In the genomic region with DNA sequence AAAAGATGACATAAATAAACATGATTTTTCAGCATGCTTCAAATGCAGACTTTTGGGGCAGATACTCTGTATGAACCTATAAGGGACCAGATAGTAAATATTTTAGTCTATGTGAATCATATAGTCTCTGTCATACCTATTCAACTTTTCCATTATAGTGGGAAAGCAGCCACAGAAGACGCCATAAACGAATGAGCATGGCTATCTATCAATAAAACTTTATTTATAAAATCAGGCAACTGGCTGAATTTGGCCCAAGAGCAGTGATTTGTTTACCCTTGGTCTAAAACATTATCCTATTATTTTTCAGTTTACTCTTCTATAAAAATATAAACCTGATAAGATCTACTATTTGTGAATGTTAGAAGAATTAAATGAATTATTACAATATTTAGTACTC, we compare ENCODE assay signal across 29 cellular contexts.
"Had no signal": no experiment of that assay in that cellular context is flagged by ENCODE, and none has a peak within 500 bp of the region (broad histone marks: within the 10 kb centered on the region; RNA-seq: fewer than 3 reads in every experiment).

No MANE protein-coding gene starts in this region.

- H3K27me3 ChIP-seq: stomach, suprapubic skin, testis, thyroid gland, tibial artery, tibial nerve, transverse colon, upper lobe of left lung, upper lobe of right lung, uterus, vagina had no signal

- ATAC-seq: stimulated activated effector memory CD8-positive, alpha-beta T cell treated with anti-CD3 and anti-CD28 coated beads, Interleukin-12 subunit alpha, Interleukin-12 subunit beta, amount 100 ng/mL, for 72 hours; stimulated activated memory B cell treated with anti-CD40 and anti-IgM and Interleukin-4, amounts not matched to agents 10 μg/mL and 1 μg/mL and 100 μg/mL, for 72 hours; stimulated activated naive B cell treated with anti-CD40 and anti-IgM and Interleukin-4, amounts not matched to agents 10 μg/mL and 1 μg/mL and 100 μg/mL, for 72 hours; stimulated activated naive CD8-positive, alpha-beta T cell treated with anti-CD3 and anti-CD28 coated beads, Interleukin-15, amount 100 ng/mL, for 72 hours; stimulated activated naive CD8-positive, alpha-beta T cell treated with anti-CD3 and anti-CD28 coated beads, Interleukin-15, Interleukin-2, amounts not matched to agents 100 U/mL and 50 U/mL, for 24 hours; upper lobe of right lung had no signal

- FAIRE-seq: urothelium cell line had no signal

- H3K9me3 Mint-ChIP-seq: stimulated activated effector memory CD8-positive, alpha-beta T cell treated with anti-CD3 and anti-CD28 coated beads, Interleukin-12 subunit alpha, Interleukin-12 subunit beta, amount 100 ng/mL, for 72 hours; stimulated activated memory B cell treated with anti-CD40 and anti-IgM and Interleukin-4, amounts not matched to agents 10 μg/mL and 1 μg/mL and 100 μg/mL, for 72 hours; stimulated activated naive B cell treated with anti-CD40 and anti-IgM and Interleukin-4, amounts not matched to agents 10 μg/mL and 1 μg/mL and 100 μg/mL, for 72 hours; stimulated activated naive CD8-positive, alpha-beta T cell treated with anti-CD3 and anti-CD28 coated beads, Interleukin-15, amount 100 ng/mL, for 72 hours; stimulated activated naive CD8-positive, alpha-beta T cell treated with anti-CD3 and anti-CD28 coated beads, Interleukin-15, Interleukin-2, amounts not matched to agents 100 ng/mL and 50 ng/mL, for 24 hours; type B pancreatic cell had no signal

- H3K36me3 ChIP-seq: stomach, suprapubic skin, thoracic aorta, thyroid gland, tibial artery, tibial nerve, transverse colon, upper lobe of left lung, upper lobe of right lung, uterus, vagina had no signal

- H3K27me3 Mint-ChIP-seq: stimulated activated memory B cell treated with anti-CD40 and anti-IgM and Interleukin-4, amounts not matched to agents 10 μg/mL and 1 μg/mL and 100 μg/mL, for 72 hours; stimulated activated naive CD8-positive, alpha-beta T cell treated with anti-CD3 and anti-CD28 coated beads, Interleukin-15, amount 100 ng/mL, for 72 hours; type B pancreatic cell had no signal

- H3K27ac Mint-ChIP-seq: stimulated activated effector memory CD8-positive, alpha-beta T cell treated with anti-CD3 and anti-CD28 coated beads, Interleukin-12 subunit alpha, Interleukin-12 subunit beta, amount 100 ng/mL, for 72 hours; stimulated activated memory B cell treated with anti-CD40 and anti-IgM and Interleukin-4, amounts not matched to agents 10 μg/mL and 1 μg/mL and 100 μg/mL, for 72 hours; stimulated activated naive B cell treated with anti-CD40 and anti-IgM and Interleukin-4, amounts not matched to agents 10 μg/mL and 1 μg/mL and 100 μg/mL, for 72 hours; stimulated activated naive CD8-positive, alpha-beta T cell treated with anti-CD3 and anti-CD28 coated beads, Interleukin-15, amount 100 ng/mL, for 72 hours; stimulated activated naive CD8-positive, alpha-beta T cell treated with anti-CD3 and anti-CD28 coated beads, Interleukin-15, Interleukin-2, amounts not matched to agents 100 ng/mL and 50 ng/mL, for 24 hours; type B pancreatic cell had no signal

- H3K36me3 Mint-ChIP-seq: stimulated activated effector memory CD8-positive, alpha-beta T cell treated with anti-CD3 and anti-CD28 coated beads, Interleukin-12 subunit alpha, Interleukin-12 subunit beta, amount 100 ng/mL, for 72 hours; stimulated activated memory B cell treated with anti-CD40 and anti-IgM and Interleukin-4, amounts not matched to agents 10 μg/mL and 1 μg/mL and 100 μg/mL, for 72 hours; stimulated activated naive B cell treated with anti-CD40 and anti-IgM and Interleukin-4, amounts not matched to agents 10 μg/mL and 1 μg/mL and 100 μg/mL, for 72 hours; type B pancreatic cell had no signal

- DNase-seq: stimulated activated CD4-positive, alpha-beta T cell treated with anti-CD3 and anti-CD28 coated beads, Interleukin-2, amount 100 ng/mL, for 48 hours; stimulated activated CD4-positive, alpha-beta T cell treated with anti-CD3 and anti-CD28 coated beads, Interleukin-4, amount 100 ng/mL, for 1 hour; stimulated activated CD4-positive, alpha-beta T cell treated with anti-CD3 and anti-CD28 coated beads, Interleukin-4, amount 100 ng/mL, for 24 hours; stimulated activated CD4-positive, alpha-beta T cell treated with anti-CD3 and anti-CD28 coated beads, Interleukin-4, amount 100 ng/mL, for 4 hours; stimulated activated CD8-positive, alpha-beta memory T cell treated with anti-CD3 and anti-CD28 coated beads, Interleukin-4, amount 100 ng/mL, for 48 hours; stimulated activated naive B cell treated with anti-CD40 and anti-IgM and Interleukin-4, amounts not matched to agents 10 μg/mL and 1 μg/mL and 100 μg/mL, for 72 hours; stimulated activated naive CD4-positive, alpha-beta T cell; stimulated activated naive CD4-positive, alpha-beta T cell treated with Interleukin-2 at 50 U/mL for 16 hours; stimulated activated naive CD8-positive, alpha-beta T cell treated with anti-CD3 and anti-CD28 coated beads, Interleukin-15, amount 100 ng/mL, for 72 hours; stimulated activated naive CD8-positive, alpha-beta T cell treated with anti-CD3 and anti-CD28 coated beads, Interleukin-15, Interleukin-2, amounts not matched to agents 100 U/mL and 50 U/mL, for 24 hours; stomach; substantia nigra; testis; thyroid gland; tibial artery; transverse colon; trophoblast cell; upper lobe of left lung; upper lobe of right lung; uterus had no signal

- H3K27ac ChIP-seq: stomach, suprapubic skin, testis, thoracic aorta, thyroid gland, tibial artery, tibial nerve, transverse colon, upper lobe of left lung, upper lobe of right lung, uterus, vagina had no signal

- H3K4me3 Mint-ChIP-seq: stimulated activated effector memory CD8-positive, alpha-beta T cell treated with anti-CD3 and anti-CD28 coated beads, Interleukin-12 subunit alpha, Interleukin-12 subunit beta, amount 100 ng/mL, for 72 hours; stimulated activated memory B cell treated with anti-CD40 and anti-IgM and Interleukin-4, amounts not matched to agents 10 μg/mL and 1 μg/mL and 100 μg/mL, for 72 hours; stimulated activated naive B cell treated with anti-CD40 and anti-IgM and Interleukin-4, amounts not matched to agents 10 μg/mL and 1 μg/mL and 100 μg/mL, for 72 hours; stimulated activated naive CD8-positive, alpha-beta T cell treated with anti-CD3 and anti-CD28 coated beads, Interleukin-15, amount 100 ng/mL, for 72 hours; stimulated activated naive CD8-positive, alpha-beta T cell treated with anti-CD3 and anti-CD28 coated beads, Interleukin-15, Interleukin-2, amounts not matched to agents 100 ng/mL and 50 ng/mL, for 24 hours; type B pancreatic cell had no signal

- H3K9me3 ChIP-seq: stomach, suprapubic skin, testis, thoracic aorta, thyroid gland, tibial artery, tibial nerve, transverse colon, upper lobe of left lung, upper lobe of right lung, uterus, vagina had no signal

- H3K4me1 ChIP-seq: suprapubic skin, upper lobe of right lung, uterus, vagina had no signal

- H3K4me3 ChIP-seq: stomach, suprapubic skin, testis, thoracic aorta, thyroid gland, tibial artery, tibial nerve, transverse colon, upper lobe of left lung, upper lobe of right lung, uterus, vagina had no signal

- H3K4me1 Mint-ChIP-seq: stimulated activated effector memory CD8-positive, alpha-beta T cell treated with anti-CD3 and anti-CD28 coated beads, Interleukin-12 subunit alpha, Interleukin-12 subunit beta, amount 100 ng/mL, for 72 hours; stimulated activated memory B cell treated with anti-CD40 and anti-IgM and Interleukin-4, amounts not matched to agents 10 μg/mL and 1 μg/mL and 100 μg/mL, for 72 hours; stimulated activated naive B cell treated with anti-CD40 and anti-IgM and Interleukin-4, amounts not matched to agents 10 μg/mL and 1 μg/mL and 100 μg/mL, for 72 hours; stimulated activated naive CD8-positive, alpha-beta T cell treated with anti-CD3 and anti-CD28 coated beads, Interleukin-15, amount 100 ng/mL, for 72 hours had no signal
